Comparison of ENCODE assay signal across 14 cellular contexts in genomic region chr10:88456730-88457129, GRCh38.
A peak's percentile ranks its signal among the peaks of the same experiment; 100 is the strongest.
DNase-seq lines count a peak whose midpoint lies in the region; ATAC-seq and TF ChIP-seq lines count a peak whose summit lies in the region.
"Had no signal": no experiment of that assay in that cellular context is flagged by ENCODE, and none has a peak within 500 bp of the region (broad histone marks: within the 10 kb centered on the region; RNA-seq: fewer than 3 reads in every experiment).

No MANE protein-coding gene starts in this region.

- no peaks in the 10 kb centered on the region for H3K4me1 ChIP-seq in colonic mucosa
- H3K4me1 ChIP-seq in gastrocnemius medialis, result peaks cover 15 to 38% of the 10 kb centered on the region in 2 donors
- H3K4me1 ChIP-seq: HAP-1 had no signal

- H3K36me3 ChIP-seq in colonic mucosa (no peaks in the 10 kb centered on the region), gastrocnemius medialis (no peaks in the 10 kb centered on the region)
- H3K36me3 ChIP-seq: HAP-1, MG63, spleen had no signal

- DNase-seq in GM03348 (ENCODE audit: low spot score) (peak; percentile 53), MV-4-11 (lab: John Stamatoyannopoulos, UW) (peak; percentile 92), colonic mucosa (no peak), gastrocnemius medialis (no peak), activated T-cell treated with anti-CD3 and anti-CD28 coated beads for 4 hours (no peak), medulla oblongata (ENCODE audit: extremely low spot score) (no peak)
- DNase-seq in activated CD4-positive, alpha-beta T cell treated with anti-CD3 and anti-CD28 coated beads, Interleukin-2, amount 50 U/mL, for 48 hours, result no peak
- DNase-seq: activated CD4-positive, alpha-beta T cell treated with anti-CD3 and anti-CD28 coated beads for 48 hours; hippocampal formation; MG63; PC-3; spleen had no signal

- ATAC-seq in gastrocnemius medialis, result no peak
- no peak for ATAC-seq in HG02970 (IDR thresholded peaks at IDR 0.05; ENCODE audit: low FRiP score, unreplicated experiment)
- ATAC-seq: PC-3 had no signal

- no peak overlapping the region for H3K9ac ChIP-seq in colonic mucosa (ENCODE audit: low read depth in 2 of 2, low read length in 2 of 2)

- in situ Hi-C loops in gastrocnemius medialis (cut with MboI; ENCODE audit: low sequenced_read_pairs in 4 of 4), result no loop called here

- TF ChIP-seq POLR2A in gastrocnemius medialis (IDR thresholded peaks at IDR 0.05), result no peak

- H3K9me3 ChIP-seq in colonic mucosa, result no peaks in the 10 kb centered on the region
- H3K9me3 ChIP-seq in gastrocnemius medialis, result no peaks in the 10 kb centered on the region
- H3K9me3 ChIP-seq: HAP-1, MG63, spleen had no signal

- no peak for TF ChIP-seq CTCF in colonic mucosa (IDR thresholded peaks at IDR 0.05)
- no peak for TF ChIP-seq CTCF in gastrocnemius medialis (IDR thresholded peaks at IDR 0.05 in 4 of 5, conservative IDR thresholded peaks at IDR 0.05 in 1 of 5)

- peak overlapping the region; percentile 17 for H3K27ac ChIP-seq in colonic mucosa
- H3K27ac ChIP-seq in gastrocnemius medialis, result peak overlapping the region; percentile 35 to 67 (median 54)
- H3K27ac ChIP-seq: spleen had no signal

- H3K4me3 ChIP-seq in colonic mucosa (no peak overlapping the region), gastrocnemius medialis (no peak overlapping the region)
- H3K4me3 ChIP-seq: HAP-1, MG63, spleen had no signal

- no peaks in the 10 kb centered on the region for H3K27me3 ChIP-seq in colonic mucosa
- no peaks in the 10 kb centered on the region for H3K27me3 ChIP-seq in gastrocnemius medialis
- H3K27me3 ChIP-seq: MG63, spleen had no signal

- intact Hi-C loops in colonic mucosa (cut with DNase I), result no loop called here
- intact Hi-C loops in gastrocnemius medialis (cut with DNase I; ENCODE audit: low total_unique reads), result loop anchor here (2.0 to 5.0 kb wide), 2 partner anchors 22 to 39 kb away; no protein-coding TSS in a partner anchor

Comparison
In these comparisons a context has a peak if more than half of its experiments do, and no peak if none do; other contexts are left out.
1. DNase-seq: peak in GM03348 (single experiment) and MV-4-11 (single experiment); none in colonic mucosa (single experiment), gastrocnemius medialis (0 of 2), activated T-cell treated with anti-CD3 and anti-CD28 coated beads for 4 hours (single experiment), activated CD4-positive, alpha-beta T cell treated with anti-CD3 and anti-CD28 coated beads, Interleukin-2, amount 50 U/mL, for 48 hours (0 of 2) and medulla oblongata (single experiment).